In genomic region chr20:25042531-25043498, GRCh38 we compare ENCODE assay signal across 8 cellular contexts. TPM values are rescaled to one million over a fixed set of nuclear protein-coding genes. Genes with fewer than 3 reads are reported as not detected.
DNase-seq lines count a peak whose midpoint lies in the region; ATAC-seq and TF ChIP-seq lines count a peak whose summit lies in the region.
"Had no signal": no experiment of that assay in that cellular context is flagged by ENCODE, and none has a peak within 500 bp of the region (broad histone marks: within the 10 kb centered on the region; RNA-seq: fewer than 3 reads in every experiment).

No MANE protein-coding gene starts in this region.

- no peak overlapping the region for H3K4me3 Mint-ChIP-seq in chondrocyte (ENCODE audit: unreplicated experiment)

- no peak for TF ChIP-seq CTCF in chondrocyte (IDR thresholded peaks at IDR 0.05)

- H3K27me3 Mint-ChIP-seq in chondrocyte (ENCODE audit: low read depth) = no peaks in the 10 kb centered on the region

- peaks cover 1% of the 10 kb centered on the region for H3K36me3 Mint-ChIP-seq in chondrocyte (ENCODE audit: low read depth)

- ATAC-seq in HG02943 (IDR thresholded peaks at IDR 0.05; ENCODE audit: low read depth, unreplicated experiment) = peak; percentile 94

- H3K27ac Mint-ChIP-seq in chondrocyte (ENCODE audit: unreplicated experiment) = no peak overlapping the region

- peaks cover 22% of the 10 kb centered on the region for H3K4me1 Mint-ChIP-seq in chondrocyte (ENCODE audit: low read depth)

- H3K9me3 Mint-ChIP-seq in chondrocyte (ENCODE audit: low read depth) = no peaks in the 10 kb centered on the region

- DNase-seq in GM19238 (ENCODE audit: insufficient read length, low spot score) = peak; percentile 84
- DNase-seq in SIG-M5 (lab: John Stamatoyannopoulos, UW) = peak; percentile 29
- peak; percentile 68 for DNase-seq in chondrocyte (ENCODE audit: low spot score)
- peak; percentile 57 for DNase-seq in pons (ENCODE audit: low spot score)
- DNase-seq in DMS53 (lab: John Stamatoyannopoulos, UW) = no peak
- no peak for DNase-seq in occipital lobe (lab: John Stamatoyannopoulos, UW)

RNA-seq across cellular contexts. Expression of gene ACSS1, which starts 15.1 kb away (rescaled TPM):
- total RNA-seq in chondrocyte (1.5 to 5.5 TPM (median 5.5 TPM) in 3 replicates), occipital lobe (3.7 TPM)

RNA-seq across cellular contexts. Expression of gene VSX1, which starts 39.1 kb away (rescaled TPM):
- total RNA-seq in chondrocyte (not detected in 3 replicates), occipital lobe (not detected)
- total RNA-seq: lung microvascular endothelial cell had no signal

RNA-seq across cellular contexts. Expression of gene APMAP, which starts 50.3 kb away (rescaled TPM):
- 77.7 to 82.2 TPM (median 79.9 TPM) in 3 replicates for total RNA-seq in chondrocyte
- 60.7 TPM for total RNA-seq in occipital lobe

Comparison
In these comparisons a context has a peak if more than half of its experiments do, and no peak if none do; other contexts are left out.
1. DNase-seq: peak in GM19238 (single experiment), SIG-M5 (single experiment), chondrocyte (single experiment) and pons (single experiment); none in DMS53 (single experiment) and occipital lobe (single experiment).